1 cellular context compared by ENCODE assay signal in the genomic region with DNA sequence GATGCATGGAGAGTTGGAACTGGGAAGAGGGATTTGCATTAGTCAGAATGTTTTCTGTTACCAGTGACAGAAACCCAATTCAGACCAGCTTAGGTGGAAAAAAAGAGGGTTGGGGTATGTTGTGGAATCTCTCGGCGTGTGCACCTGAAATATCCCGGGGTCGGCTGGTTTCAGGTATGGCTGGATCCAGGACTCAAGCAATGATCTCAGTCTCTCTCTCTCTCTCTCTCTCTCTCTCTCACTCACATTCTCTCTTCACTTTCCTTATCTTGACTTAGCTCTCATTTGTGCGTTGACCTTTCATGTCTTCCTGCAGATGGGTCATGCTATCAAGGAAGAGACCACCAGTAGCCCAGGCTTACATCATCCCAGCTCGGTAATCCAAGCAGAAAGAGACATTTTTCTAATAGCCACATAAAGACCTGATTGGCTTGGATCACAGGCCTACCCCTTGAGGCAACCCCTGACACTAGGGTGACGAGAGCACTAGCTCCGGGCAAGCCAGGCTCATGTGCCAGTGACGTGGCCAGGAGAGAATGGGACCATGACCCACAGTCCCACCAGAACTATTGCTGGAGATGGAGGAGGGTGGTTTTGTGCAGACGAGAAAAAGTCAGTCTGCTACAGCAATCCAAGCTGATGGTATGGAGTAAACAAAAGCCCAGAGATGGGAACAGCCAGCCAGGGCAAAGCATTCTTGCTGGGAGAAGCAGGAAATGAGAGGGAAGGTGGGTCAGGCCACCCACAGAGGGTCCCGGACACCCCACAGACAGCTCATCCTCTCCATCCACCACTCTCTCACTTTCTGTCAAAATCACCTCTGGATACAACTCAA.
TF ChIP-seq lines count a peak whose summit lies in the region.

No MANE protein-coding gene starts in this region.

TF ChIP-seq in HepG2, 621 proteins besides CTCF, POLR2A, EP300 and RAD21:
- no peak for TF ChIP-seq YEATS4 (CRISPR knock-in tag; IDR thresholded peaks at IDR 0.05; ENCODE audit: borderline replicate concordance)
- TF ChIP-seq ZNF329 (CRISPR knock-in tag; IDR thresholded peaks at IDR 0.05; ENCODE audit: low read depth), result peak; percentile 93
